In the genomic region with DNA sequence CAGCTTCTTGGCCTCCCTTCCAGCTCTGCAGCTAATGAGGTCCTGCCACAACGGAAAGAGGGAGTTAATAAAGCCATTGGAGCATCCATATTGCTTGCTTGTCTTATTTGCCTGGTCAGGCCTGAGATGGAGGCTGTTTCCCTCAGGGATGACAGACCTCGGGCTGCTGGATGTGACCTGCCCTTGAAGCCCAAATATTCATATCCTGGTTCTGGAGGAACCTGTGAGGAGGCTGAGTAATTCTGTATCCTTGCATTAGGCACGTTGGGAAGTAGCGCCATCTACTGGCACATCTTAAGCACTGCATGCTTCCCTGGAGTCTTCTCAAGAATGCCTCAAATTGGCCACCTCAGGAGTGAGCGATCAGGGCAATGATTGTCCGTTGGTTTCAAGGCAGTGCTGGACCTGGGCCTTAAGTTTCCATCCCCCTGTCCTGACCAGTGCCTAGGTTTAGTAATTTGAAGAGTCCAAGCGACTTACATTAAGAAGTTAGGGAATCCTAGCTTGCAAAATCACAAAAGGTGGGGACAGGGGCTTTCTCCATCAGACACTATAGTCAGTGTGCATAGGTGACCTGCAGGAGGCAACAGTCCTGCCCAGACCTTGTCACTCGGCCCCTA, we compare ENCODE assay signal across 8 cellular contexts. TPM values are rescaled to one million over a fixed set of nuclear protein-coding genes. Genes with fewer than 3 reads are reported as not detected.
DNase-seq lines count a peak whose midpoint lies in the region; ATAC-seq, FAIRE-seq and TF ChIP-seq lines count a peak whose summit lies in the region.

No MANE protein-coding gene starts in this region.

- intact Hi-C loops in pancreas (cut with DNase I): loop anchor here in 2 of 3 donors (5.0 kb wide), 1 partner anchor 53 kb away; no protein-coding TSS in a partner anchor

- no peaks in the 10 kb centered on the region for H3K27me3 ChIP-seq in gastroesophageal sphincter
- no peaks in the 10 kb centered on the region for H3K27me3 ChIP-seq in pancreas
- no peaks in the 10 kb centered on the region for H3K27me3 ChIP-seq in tibial nerve

- 0 out of 2 replicates have a peak, but pooled peaks have one; percentile 23 for TF ChIP-seq POLR2A in Raji (IDR thresholded peaks at IDR 0.05; ENCODE audit: insufficient read depth, low read depth, low read length)
- no peak for TF ChIP-seq POLR2A in gastroesophageal sphincter (IDR thresholded peaks at IDR 0.05)
- no peak for TF ChIP-seq POLR2A in tibial nerve (IDR thresholded peaks at IDR 0.05)

- no peak overlapping the region for H3K4me3 ChIP-seq in gastroesophageal sphincter
- H3K4me3 ChIP-seq in pancreas: no peak overlapping the region
- H3K4me3 ChIP-seq in tibial nerve: no peak overlapping the region

- WGBS in gastroesophageal sphincter (ENCODE audit: low coverage in 1 of 2), 2 donors: 0% methylated on average over 3 of the region's 8 CpGs; no CpG with 5 or more reads in 1 of the 2 donors
- 14 to 23% methylated on average over 8 of the region's 8 CpGs for WGBS in pancreas, 2 donors
- WGBS in tibial nerve, 2 donors: 9 to 13% methylated on average over 8 of the region's 8 CpGs

- H3K4me1 ChIP-seq in gastroesophageal sphincter: peaks cover 0 to 21% (median 9%) of the 10 kb centered on the region in 3 donors
- H3K4me1 ChIP-seq in pancreas: no peaks in the 10 kb centered on the region
- peaks cover 0 to 12% (median 0%) of the 10 kb centered on the region in 4 donors for H3K4me1 ChIP-seq in tibial nerve

- H3K9me3 ChIP-seq in gastroesophageal sphincter: no peaks in the 10 kb centered on the region
- no peaks in the 10 kb centered on the region for H3K9me3 ChIP-seq in pancreas
- H3K9me3 ChIP-seq in tibial nerve: no peaks in the 10 kb centered on the region

- DNase-seq in ACHN (peak; percentile 64), GM18507 (ENCODE audit: extremely low spot score, insufficient read length, low read depth) (peak; percentile 47), pancreas (peak; percentile 39 to 78 (median 71)), tibial nerve (ENCODE audit: low spot score in 2 of 2) (peak; percentile 59 to 76)
- peak; percentile 53 for DNase-seq in activated effector memory CD4-positive, alpha-beta T cell treated with Interleukin-2 at 50 U/mL for 16 hours

- TF ChIP-seq EP300 in gastroesophageal sphincter (IDR thresholded peaks at IDR 0.05): no peak
- peak in 1 of 2 donors; percentile 66 for TF ChIP-seq EP300 in tibial nerve (IDR thresholded peaks at IDR 0.05)

- peaks cover 0 to 41% of the 10 kb centered on the region in 2 donors for H3K36me3 ChIP-seq in gastroesophageal sphincter
- H3K36me3 ChIP-seq in pancreas: peaks cover 0 to 24% (median 9%) of the 10 kb centered on the region in 3 donors
- H3K36me3 ChIP-seq in tibial nerve: peaks cover 0 to 42% (median 0%) of the 10 kb centered on the region in 3 donors

- H3K27ac ChIP-seq in gastroesophageal sphincter (peak overlapping the region in 3 of 4 donors; percentile 22 to 60 (median 48)), pancreas (no peak overlapping the region), tibial nerve (peak overlapping the region in 1 of 4 donors; percentile 15)

- in situ Hi-C loops in ACHN (cut with HindIII; ENCODE audit: low pct_ligation_motif_present, low pct_unique_long_range_greater_than_20kb, low sequenced_read_pairs): no loop called here

- TF ChIP-seq CTCF in LNCAP (IDR thresholded peaks at IDR 0.05) (peak; percentile 97), gastroesophageal sphincter (IDR thresholded peaks at IDR 0.05) (peak in 3 of 4 experiments; percentile 95 to 97 (median 97)), pancreas (IDR thresholded peaks at IDR 0.05) (peak; percentile 86 to 97 (median 94)), tibial nerve (IDR thresholded peaks at IDR 0.05) (peak; percentile 87 to 96 (median 95))

- peak; percentile 80 for ATAC-seq in gastroesophageal sphincter
- peak; percentile 86 to 99 (median 94) for ATAC-seq in pancreas

- peak; percentile 90 for FAIRE-seq in GM18507 (lab: Jason Lieb, UNC)
- FAIRE-seq in pancreas (lab: Jason Lieb, UNC): no peak

RNA-seq across cellular contexts. Expression of a gene that starts 13.8 kb away (rescaled TPM):
- 10 to 100 TPM; 44.3 to 79.7 (median 54.2) TPM for total RNA-seq in gastroesophageal sphincter
- 10 to 100 TPM; 14.5 to 29.5 (median 21.7) TPM for total RNA-seq in pancreas
- 100 to 1,000 TPM in 1 of 2 donors, 10 to 100 TPM in 1; 55.6 to 113 TPM for polyA plus RNA-seq in pancreas
- total RNA-seq in tibial nerve: 100 to 1,000 TPM in 1 of 4 donors, 10 to 100 TPM in 3; 71.2 to 105 (median 80.6) TPM

RNA-seq across cellular contexts. Expression of a gene that starts 19.4 kb away (rescaled TPM):
- total RNA-seq in gastroesophageal sphincter: 10 to 100 TPM; 43.0 to 56.9 (median 46.5) TPM
- total RNA-seq in pancreas: 100 to 1,000 TPM in 3 of 6 donors, 10 to 100 TPM in 3; 77.6 to 127 (median 110) TPM
- 100 to 1,000 TPM; 133 to 138 TPM for polyA plus RNA-seq in pancreas
- total RNA-seq in tibial nerve: 10 to 100 TPM; 53.1 to 69.5 (median 63.5) TPM

RNA-seq across cellular contexts. Expression of a gene that starts 48.4 kb away (rescaled TPM):
- 100 to 1,000 TPM; 305 to 575 (median 359) TPM for total RNA-seq in gastroesophageal sphincter
- total RNA-seq in pancreas: 100 to 1,000 TPM in 2 of 6 donors, 10 to 100 TPM in 4; 49.3 to 124 (median 61.7) TPM
- 100 to 1,000 TPM; 111 to 142 TPM for polyA plus RNA-seq in pancreas
- total RNA-seq in tibial nerve: 100 to 1,000 TPM; 160 to 225 (median 203) TPM

RNA-seq across cellular contexts. Expression of a gene that starts 53.8 kb away (rescaled TPM):
- 1 to 10 TPM; 1.2 to 4.7 (median 1.6) TPM for total RNA-seq in gastroesophageal sphincter
- total RNA-seq in pancreas: 1 to 10 TPM in 3 of 6 donors, under 1 TPM in 3; 0.64 to 1.6 (median 1.1) TPM
- 1 to 10 TPM; 2.1 to 2.3 TPM for polyA plus RNA-seq in pancreas
- total RNA-seq in tibial nerve: 1 to 10 TPM in 3 of 4 donors, under 1 TPM in 1; 0.44 to 5.9 (median 4.3) TPM

Comparison
In these comparisons a context has a peak if more than half of its experiments do, and no peak if none do; other contexts are left out.
1. H3K27ac ChIP-seq: peak in gastroesophageal sphincter (3 of 4); none in pancreas (0 of 4).
2. Peak in every context shown above with its lines, with median percentiles within 50 percentile points of each other: DNase-seq and CTCF ChIP-seq.